ENCODE assay signal across 31 cellular contexts in genomic region chr2:114797540-114797939, GRCh38.
"Had no signal": no experiment of that assay in that cellular context is flagged by ENCODE, and none has a peak within 500 bp of the region (broad histone marks: within the 10 kb centered on the region; RNA-seq: fewer than 3 reads in every experiment).

No MANE protein-coding gene starts in this region.

- DNase-seq: hypothalamus; immature natural killer cell; kidney; left colon; left lung; mesendoderm; naive B cell; natural killer cell; nephron progenitor cell; occipital lobe; ovary; posterior cingulate gyrus; retina; right cardiac atrium; sigmoid colon; small intestine; spleen; stimulated activated CD4-positive, alpha-beta T cell treated with anti-CD3 and anti-CD28 coated beads, Interleukin-4, amount 100 ng/mL, for 24 hours; stimulated activated naive CD4-positive, alpha-beta T cell; tibial artery; trophoblast cell; upper lobe of right lung had no signal

- H3K27ac ChIP-seq: left lung, neural progenitor cell, neutrophil, ovary, prostate gland, sigmoid colon, spleen, suprapubic skin, thoracic aorta, tibial artery, upper lobe of right lung had no signal

- ATAC-seq: left colon; left lung; natural killer cell; right cardiac atrium; stimulated activated effector memory CD8-positive, alpha-beta T cell treated with anti-CD3 and anti-CD28 coated beads, Interleukin-12 subunit alpha, Interleukin-12 subunit beta, amount 100 ng/mL, for 72 hours; upper lobe of right lung had no signal

- H3K27ac Mint-ChIP-seq: immature natural killer cell; mesothelial cell of epicardium; naive B cell; natural killer cell; nephron progenitor cell; neural progenitor cell; stimulated activated effector memory CD8-positive, alpha-beta T cell treated with anti-CD3 and anti-CD28 coated beads, Interleukin-12 subunit alpha, Interleukin-12 subunit beta, amount 100 ng/mL, for 72 hours; stimulated activated naive CD8-positive, alpha-beta T cell treated with anti-CD3 and anti-CD28 coated beads, Interleukin-15, Interleukin-2, amounts not matched to agents 100 ng/mL and 50 ng/mL, for 24 hours had no signal

- H3K36me3 Mint-ChIP-seq: immature natural killer cell; mesothelial cell of epicardium; naive B cell; natural killer cell; neural progenitor cell; stimulated activated effector memory CD8-positive, alpha-beta T cell treated with anti-CD3 and anti-CD28 coated beads, Interleukin-12 subunit alpha, Interleukin-12 subunit beta, amount 100 ng/mL, for 72 hours had no signal

- H3K9me3 Mint-ChIP-seq: mesothelial cell of epicardium; nephron progenitor cell; neural progenitor cell; stimulated activated naive CD8-positive, alpha-beta T cell treated with anti-CD3 and anti-CD28 coated beads, Interleukin-15, Interleukin-2, amounts not matched to agents 100 ng/mL and 50 ng/mL, for 24 hours had no signal

- H3K4me3 ChIP-seq: left lung, lung, neural progenitor cell, ovary, prostate gland, sigmoid colon, spleen, suprapubic skin, thoracic aorta, tibial artery, upper lobe of right lung had no signal
